Comparison of ENCODE assay signal across 24 cellular contexts in the genomic region with DNA sequence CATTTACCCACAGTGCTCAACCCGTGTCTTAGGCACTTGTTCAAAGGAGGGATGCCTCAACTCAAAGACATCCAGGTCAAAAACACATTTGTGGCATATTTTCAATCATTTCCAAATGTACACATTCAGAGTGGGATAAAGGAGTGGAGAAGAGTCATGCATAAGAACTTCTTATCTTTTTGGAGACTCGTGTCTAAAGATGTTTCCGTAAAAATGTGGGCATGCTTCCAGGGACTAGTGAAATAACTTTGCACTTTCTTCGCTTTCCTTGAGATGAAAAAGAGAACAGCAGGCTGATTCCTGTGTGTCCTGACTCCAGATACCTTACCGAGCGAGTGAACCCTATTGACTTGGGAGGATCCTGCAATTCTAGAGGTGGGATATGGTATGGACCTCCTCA.
"Had no signal": no experiment of that assay in that cellular context is flagged by ENCODE, and none has a peak within 500 bp of the region (broad histone marks: within the 10 kb centered on the region; RNA-seq: fewer than 3 reads in every experiment).

No MANE protein-coding gene starts in this region.

- H3K4me1 Mint-ChIP-seq: immature natural killer cell; naive thymus-derived CD8-positive, alpha-beta T cell had no signal

- H3K4me3 ChIP-seq: esophagus muscularis mucosa, gastroesophageal sphincter, left ventricle myocardium inferior, lung, mucosa of descending colon, stomach, thoracic aorta, transverse colon had no signal

- FAIRE-seq: colon, kidney had no signal

- H3K9me3 Mint-ChIP-seq: naive thymus-derived CD8-positive, alpha-beta T cell had no signal

- H3K27ac Mint-ChIP-seq: dendritic cell treated with granulocyte-macrophage colony-stimulating factor and Interleukin-4, amounts not matched to agents 40 ng/mL and 50 ng/mL, for 4 days; effector memory CD8-positive, alpha-beta T cell; immature natural killer cell; naive thymus-derived CD8-positive, alpha-beta T cell; stimulated activated naive B cell treated with anti-CD40 and anti-IgM and Interleukin-4, amounts not matched to agents 10 μg/mL and 1 μg/mL and 100 μg/mL, for 72 hours had no signal

- H3K4me1 ChIP-seq: esophagus muscularis mucosa, gastroesophageal sphincter, stomach, transverse colon had no signal

- H3K36me3 Mint-ChIP-seq: immature natural killer cell; naive thymus-derived CD8-positive, alpha-beta T cell; stimulated activated naive B cell treated with anti-CD40 and anti-IgM and Interleukin-4, amounts not matched to agents 10 μg/mL and 1 μg/mL and 100 μg/mL, for 72 hours had no signal

- DNase-seq: effector memory CD8-positive, alpha-beta T cell; glutamatergic neuron; immature natural killer cell; kidney; left cardiac atrium; left ventricle myocardium inferior; mucosa of descending colon; naive thymus-derived CD8-positive, alpha-beta T cell; posterior cingulate gyrus; stimulated activated CD4-positive, alpha-beta T cell treated with anti-CD3 and anti-CD28 coated beads, Interleukin-2, amount 100 ng/mL, for 24 hours; stimulated activated CD4-positive, alpha-beta T cell treated with anti-CD3 and anti-CD28 coated beads, Interleukin-4, amount 100 ng/mL, for 4 hours; stimulated activated naive B cell treated with anti-CD40 and anti-IgM and Interleukin-4, amounts not matched to agents 10 μg/mL and 1 μg/mL and 100 μg/mL, for 72 hours; stomach; substantia nigra; transverse colon had no signal

- H3K9me3 ChIP-seq: esophagus muscularis mucosa, gastroesophageal sphincter, left ventricle myocardium inferior, mucosa of descending colon, neutrophil, thoracic aorta, transverse colon had no signal

- H3K4me3 Mint-ChIP-seq: dendritic cell treated with granulocyte-macrophage colony-stimulating factor and Interleukin-4, amounts not matched to agents 40 ng/mL and 50 ng/mL, for 4 days; effector memory CD8-positive, alpha-beta T cell; immature natural killer cell; naive thymus-derived CD8-positive, alpha-beta T cell; stimulated activated naive B cell treated with anti-CD40 and anti-IgM and Interleukin-4, amounts not matched to agents 10 μg/mL and 1 μg/mL and 100 μg/mL, for 72 hours had no signal

- ATAC-seq: effector memory CD8-positive, alpha-beta T cell; gastroesophageal sphincter; left cardiac atrium; mucosa of descending colon; naive thymus-derived CD8-positive, alpha-beta T cell; sciatic nerve; stimulated activated naive B cell treated with anti-CD40 and anti-IgM and Interleukin-4, amounts not matched to agents 10 μg/mL and 1 μg/mL and 100 μg/mL, for 72 hours had no signal

- H3K27me3 ChIP-seq: esophagus muscularis mucosa, gastroesophageal sphincter, neutrophil, stomach, transverse colon had no signal

- H3K36me3 ChIP-seq: esophagus muscularis mucosa, gastroesophageal sphincter, left ventricle myocardium inferior, neutrophil, stomach, thoracic aorta, transverse colon had no signal

- H3K27ac ChIP-seq: epithelial cell of prostate, esophagus muscularis mucosa, gastroesophageal sphincter, left ventricle myocardium inferior, neutrophil, stomach, transverse colon had no signal

- H3K27me3 Mint-ChIP-seq: effector memory CD8-positive, alpha-beta T cell; naive thymus-derived CD8-positive, alpha-beta T cell; stimulated activated naive B cell treated with anti-CD40 and anti-IgM and Interleukin-4, amounts not matched to agents 10 μg/mL and 1 μg/mL and 100 μg/mL, for 72 hours had no signal
